12 cellular contexts compared by ENCODE assay signal in genomic region chr9:12923472-12924009, GRCh38.
DNase-seq lines count a peak whose midpoint lies in the region; ATAC-seq and TF ChIP-seq lines count a peak whose summit lies in the region.
"Had no signal": no experiment of that assay in that cellular context is flagged by ENCODE, and none has a peak within 500 bp of the region (broad histone marks: within the 10 kb centered on the region; RNA-seq: fewer than 3 reads in every experiment).

No MANE protein-coding gene starts in this region.

- H2BK5ac ChIP-seq in IMR-90 (ENCODE audit: low read depth, low read length, poor library complexity, severe bottlenecking), result no peak overlapping the region
- no peak overlapping the region for H2BK5ac ChIP-seq in mesenchymal stem cell (ENCODE audit: low read depth, low read length, poor library complexity, severe bottlenecking)

- H3K4me3 Mint-ChIP-seq in activated CD4-positive, alpha-beta memory T cell treated with anti-CD3 and anti-CD28 coated beads, Interleukin-2, amount 10 ng/mL, durations not matched to agents 7 days and 5 days, result no peak overlapping the region
- H3K4me3 Mint-ChIP-seq: activated CD4-positive, alpha-beta T cell treated with anti-CD3 and anti-CD28 coated beads for 36 hours; activated naive CD4-positive, alpha-beta T cell treated with anti-CD3 and anti-CD28 coated beads, Interleukin-2, amount 10 ng/mL, durations not matched to agents 7 days and 5 days; stimulated activated naive CD8-positive, alpha-beta T cell treated with anti-CD3 and anti-CD28 coated beads, Interleukin-15, Interleukin-2, amounts not matched to agents 100 ng/mL and 50 ng/mL, for 24 hours had no signal

- peak; percentile 89 for DNase-seq in IMR-90
- peak; percentile 45 for DNase-seq in epidermal melanocyte (ENCODE audit: insufficient read length, low spot score)
- peak; percentile 88 for DNase-seq in mesenchymal stem cell
- peak; percentile 9 for DNase-seq in transverse colon
- DNase-seq in stimulated activated CD4-positive, alpha-beta T cell treated with anti-CD3 and anti-CD28 coated beads, Interleukin-15, amount 100 ng/mL, for 24 hours, result no peak
- DNase-seq in activated CD4-positive, alpha-beta memory T cell treated with anti-CD3 and anti-CD28 coated beads, Interleukin-2, amount 10 ng/mL, durations not matched to agents 7 days and 5 days, result no peak
- DNase-seq in OCI-LY7 (ENCODE audit: low spot score), result no peak
- DNase-seq: activated CD4-positive, alpha-beta T cell treated with anti-CD3 and anti-CD28 coated beads for 36 hours; activated naive CD4-positive, alpha-beta T cell treated with anti-CD3 and anti-CD28 coated beads, Interleukin-2, amount 10 ng/mL, durations not matched to agents 7 days and 5 days; NCI-H2081 had no signal

- H3K56ac ChIP-seq in IMR-90 (ENCODE audit: extremely low read depth, insufficient read depth, low read length), result no peak overlapping the region

- H2AFZ ChIP-seq in IMR-90 (replicated peaks; ENCODE audit: low read length, poor library complexity) (peak overlapping the region; percentile 28), mesenchymal stem cell (ENCODE audit: low read depth, low read length) (no peak overlapping the region), OCI-LY7 (ENCODE audit: low read length) (no peak overlapping the region)

- H2BK15ac ChIP-seq in IMR-90 (ENCODE audit: low read depth, low read length), result peak overlapping the region; percentile 88; the same call in 2 of the 3 replicates
- no peak overlapping the region for H2BK15ac ChIP-seq in mesenchymal stem cell (ENCODE audit: low read depth, poor library complexity, severe bottlenecking)

- no peak overlapping the region for H3K9ac ChIP-seq in IMR-90 (ENCODE audit: low read depth, low read length)
- H3K9ac ChIP-seq in mesenchymal stem cell (ENCODE audit: low read length), result peak overlapping the region; percentile 54

- no peaks in the 10 kb centered on the region for H3K79me1 ChIP-seq in IMR-90 (ENCODE audit: low read depth in 1 of 2, low read length in 2 of 2)
- no peaks in the 10 kb centered on the region for H3K79me1 ChIP-seq in mesenchymal stem cell (replicated peaks; ENCODE audit: low read length, poor library complexity, severe bottlenecking)

- no peak for TF ChIP-seq RAD21 in IMR-90 (IDR thresholded peaks at IDR 0.05; ENCODE audit: low read length)

- TF ChIP-seq EP300 in transverse colon (IDR thresholded peaks at IDR 0.05; ENCODE audit: low read depth), result peak; percentile 74

- H3K23ac ChIP-seq in IMR-90 (ENCODE audit: low read depth, low read length), result no peak overlapping the region
- H3K23ac ChIP-seq in mesenchymal stem cell (ENCODE audit: low read length in 2 of 2), result no peak overlapping the region

- H4K5ac ChIP-seq in IMR-90 (ENCODE audit: low read depth, low read length), result peak overlapping the region; percentile 39; the same call in 1 of the 2 replicates

- H3K14ac ChIP-seq in IMR-90 (replicated peaks; ENCODE audit: low read depth, low read length) (peak overlapping the region; percentile 70), mesenchymal stem cell (ENCODE audit: low read length in 2 of 2) (peak overlapping the region in 1 of 2 experiments; percentile 99)

- no peaks in the 10 kb centered on the region for H3K4me1 Mint-ChIP-seq in activated CD4-positive, alpha-beta memory T cell treated with anti-CD3 and anti-CD28 coated beads, Interleukin-2, amount 10 ng/mL, durations not matched to agents 7 days and 5 days
- H3K4me1 Mint-ChIP-seq: activated CD4-positive, alpha-beta T cell treated with anti-CD3 and anti-CD28 coated beads for 36 hours; activated naive CD4-positive, alpha-beta T cell treated with anti-CD3 and anti-CD28 coated beads, Interleukin-2, amount 10 ng/mL, durations not matched to agents 7 days and 5 days had no signal

- TF ChIP-seq CTCF in IMR-90 (conservative IDR thresholded peaks at IDR 0.05; ENCODE audit: low read depth, low read length) (no peak), transverse colon (IDR thresholded peaks at IDR 0.05) (no peak), OCI-LY7 (conservative IDR thresholded peaks at IDR 0.05; ENCODE audit: low read length) (no peak)

- H2BK120ac ChIP-seq in IMR-90 (ENCODE audit: low read depth, low read length) (peak overlapping the region; percentile 66), mesenchymal stem cell (ENCODE audit: low read depth, low read length) (peak overlapping the region; percentile 27)

- no peak overlapping the region for H2AK9ac ChIP-seq in IMR-90 (replicated peaks; ENCODE audit: low read depth, low read length, poor library complexity)

- H3K18ac ChIP-seq in IMR-90 (ENCODE audit: low read depth, low read length) (peak overlapping the region; percentile 63), mesenchymal stem cell (ENCODE audit: low read depth in 1 of 2, low read length in 2 of 2) (peak overlapping the region; percentile 52 to 88)

- H3K79me2 ChIP-seq in OCI-LY7 (ENCODE audit: insufficient read depth, low read depth, low read length), result no peaks in the 10 kb centered on the region

- H4K20me1 ChIP-seq in IMR-90 (ENCODE audit: insufficient read depth, low read length) (no peaks in the 10 kb centered on the region), OCI-LY7 (ENCODE audit: insufficient read depth, low read length) (no peaks in the 10 kb centered on the region)

- no peaks in the 10 kb centered on the region for H3K9me3 ChIP-seq in IMR-90 (ENCODE audit: control insufficient read depth, insufficient read depth, low read length)
- H3K9me3 ChIP-seq in mesenchymal stem cell (ENCODE audit: control insufficient read depth, low read length), result no peaks in the 10 kb centered on the region
- no peaks in the 10 kb centered on the region for H3K9me3 ChIP-seq in transverse colon
- H3K9me3 ChIP-seq in OCI-LY7 (ENCODE audit: low read length), result no peaks in the 10 kb centered on the region

- no peaks in the 10 kb centered on the region for H3K27me3 Mint-ChIP-seq in activated CD4-positive, alpha-beta memory T cell treated with anti-CD3 and anti-CD28 coated beads, Interleukin-2, amount 10 ng/mL, durations not matched to agents 7 days and 5 days
- H3K27me3 Mint-ChIP-seq: activated CD4-positive, alpha-beta T cell treated with anti-CD3 and anti-CD28 coated beads for 36 hours; activated naive CD4-positive, alpha-beta T cell treated with anti-CD3 and anti-CD28 coated beads, Interleukin-2, amount 10 ng/mL, durations not matched to agents 7 days and 5 days; stimulated activated naive CD8-positive, alpha-beta T cell treated with anti-CD3 and anti-CD28 coated beads, Interleukin-15, Interleukin-2, amounts not matched to agents 100 ng/mL and 50 ng/mL, for 24 hours had no signal

- H4K91ac ChIP-seq in IMR-90 (ENCODE audit: insufficient read depth, low read depth, low read length), result peak overlapping the region; percentile 70; the same call in 1 of the 2 replicates
- peak overlapping the region; percentile 73 for H4K91ac ChIP-seq in mesenchymal stem cell (ENCODE audit: low read length)

- in situ Hi-C loops in IMR-90 (cut with MboI; ENCODE audit: low sequenced_read_pairs), result no loop called here
- in situ Hi-C loops in transverse colon (cut with MboI; ENCODE audit: low pct_ligation_motif_present in 1 of 4, low pct_unique_long_range_greater_than_20kb in 1 of 4, low sequenced_read_pairs in 3 of 4), result no loop called here

- peaks cover 4% of the 10 kb centered on the region; the same call in 1 of the 2 replicates for H3K9me1 ChIP-seq in IMR-90 (ENCODE audit: insufficient read depth, low read length)

- peaks cover 4% of the 10 kb centered on the region for H3K4me1 ChIP-seq in IMR-90 (ENCODE audit: control insufficient read depth, insufficient read depth, low read length)
- H3K4me1 ChIP-seq in mesenchymal stem cell (ENCODE audit: control insufficient read depth, insufficient read depth, low read depth, low read length), result peaks cover 3% of the 10 kb centered on the region
- H3K4me1 ChIP-seq in transverse colon, result no peaks in the 10 kb centered on the region
- no peaks in the 10 kb centered on the region for H3K4me1 ChIP-seq in OCI-LY7 (ENCODE audit: insufficient read depth, low read length, poor library complexity, severe bottlenecking)

- no peak overlapping the region for H3K4me3 ChIP-seq in IMR-90 (ENCODE audit: insufficient read depth, low read depth, low read length)
- H3K4me3 ChIP-seq in mesenchymal stem cell (ENCODE audit: insufficient read depth in 1 of 2, low read depth in 1 of 2, low read length in 2 of 2), result no peak overlapping the region
- H3K4me3 ChIP-seq in transverse colon, result no peak overlapping the region
- H3K4me3 ChIP-seq in OCI-LY7 (ENCODE audit: low read depth, low read length, poor library complexity, severe bottlenecking), result no peak overlapping the region

- peak overlapping the region; percentile 77 for H3K4ac ChIP-seq in IMR-90 (ENCODE audit: low read depth, low read length)
- peak overlapping the region in 1 of 2 experiments; percentile 92 for H3K4ac ChIP-seq in mesenchymal stem cell (ENCODE audit: low read depth in 1 of 2, low read length in 2 of 2)

- H3K36me3 Mint-ChIP-seq in activated CD4-positive, alpha-beta memory T cell treated with anti-CD3 and anti-CD28 coated beads, Interleukin-2, amount 10 ng/mL, durations not matched to agents 7 days and 5 days (ENCODE audit: low read depth), result no peaks in the 10 kb centered on the region
- H3K36me3 Mint-ChIP-seq: activated naive CD4-positive, alpha-beta T cell treated with anti-CD3 and anti-CD28 coated beads, Interleukin-2, amount 10 ng/mL, durations not matched to agents 7 days and 5 days had no signal

- TF ChIP-seq POLR2A in IMR-90 (IDR thresholded peaks at IDR 0.05; ENCODE audit: low read depth, low read length) (no peak), transverse colon (IDR thresholded peaks at IDR 0.05) (no peak)

- intact Hi-C loops in IMR-90 (cut with micrococcal nuclease), result no loop called here
- intact Hi-C loops in transverse colon (cut with DNase I; ENCODE audit: low total_unique reads), result no loop called here
- intact Hi-C loops in OCI-LY7 (cut with micrococcal nuclease; ENCODE audit: unreplicated experiment), result no loop called here

- ATAC-seq in IMR-90 (ENCODE audit: low read depth), result peak; percentile 77
- ATAC-seq in GM19397 (IDR thresholded peaks at IDR 0.05; ENCODE audit: unreplicated experiment), result no peak
- ATAC-seq: activated CD4-positive, alpha-beta T cell treated with anti-CD3 and anti-CD28 coated beads for 36 hours had no signal

- H2BK12ac ChIP-seq in mesenchymal stem cell (ENCODE audit: low read length in 2 of 2), result peak overlapping the region in 1 of 2 experiments; percentile 77

- peaks cover 7% of the 10 kb centered on the region for H3K9me3 Mint-ChIP-seq in activated CD4-positive, alpha-beta memory T cell treated with anti-CD3 and anti-CD28 coated beads, Interleukin-2, amount 10 ng/mL, durations not matched to agents 7 days and 5 days

- H3K27ac Mint-ChIP-seq in activated CD4-positive, alpha-beta memory T cell treated with anti-CD3 and anti-CD28 coated beads, Interleukin-2, amount 10 ng/mL, durations not matched to agents 7 days and 5 days, result no peak overlapping the region
- H3K27ac Mint-ChIP-seq: activated CD4-positive, alpha-beta T cell treated with anti-CD3 and anti-CD28 coated beads for 36 hours; activated naive CD4-positive, alpha-beta T cell treated with anti-CD3 and anti-CD28 coated beads, Interleukin-2, amount 10 ng/mL, durations not matched to agents 7 days and 5 days; stimulated activated naive CD8-positive, alpha-beta T cell treated with anti-CD3 and anti-CD28 coated beads, Interleukin-15, Interleukin-2, amounts not matched to agents 100 ng/mL and 50 ng/mL, for 24 hours had no signal

- CTCF ChIA-PET in IMR-90 (lab: Yijun Ruan, JAX) (interaction anchor here (1.7 kb wide), 1 partner anchor 10 kb away, joined by 3 read pairs; no protein-coding TSS in a partner anchor), OCI-LY7 (lab: Charles Lee; ENCODE audit: unreplicated experiment) (no interaction called here)
- CTCF ChIA-PET in activated CD4-positive, alpha-beta memory T cell treated with anti-CD3 and anti-CD28 coated beads, Interleukin-2, amount 10 ng/mL, durations not matched to agents 7 days and 5 days (lab: Charles Lee), result no interaction called here

- POLR2A ChIA-PET in IMR-90 (lab: Charles Lee; ENCODE audit: unreplicated experiment), result no interaction called here
- POLR2A ChIA-PET in activated CD4-positive, alpha-beta memory T cell treated with anti-CD3 and anti-CD28 coated beads, Interleukin-2, amount 10 ng/mL, durations not matched to agents 7 days and 5 days (lab: Charles Lee), result no interaction called here
- POLR2A ChIA-PET in OCI-LY7 (lab: Charles Lee), result no interaction called here

- dilution Hi-C loops in IMR-90 (cut with HindIII; ENCODE audit: low sequenced_read_pairs, unreplicated experiment), result no loop called here

- BruUV-seq in IMR-90 (replicated peaks; lab: Mats Ljungman, UMichigan) (no TSS peak), OCI-LY7 (replicated peaks; lab: Mats Ljungman, UMichigan) (no TSS peak)

- WGBS in IMR-90 (ENCODE audit: extremely low coverage in 2 of 2, insufficient read length in 1 of 2), 2 experiments, result no CpG with 5 or more reads among the region's 1 CpG
- WGBS in mesenchymal stem cell, result 32% methylated on average over 1 of the region's 1 CpG
- WGBS in transverse colon (ENCODE audit: low coverage in 1 of 2), 2 donors, result 62 to 75% methylated on average over 1 of the region's 1 CpG

- H3K4me2 ChIP-seq in IMR-90 (ENCODE audit: low read depth, low read length), result peak overlapping the region; percentile 48; the same call in 1 of the 2 replicates
- no peak overlapping the region for H3K4me2 ChIP-seq in mesenchymal stem cell (ENCODE audit: low read length, poor library complexity, severe bottlenecking)
- H3K4me2 ChIP-seq in OCI-LY7 (ENCODE audit: low read length), result no peak overlapping the region

- H3K27me3 ChIP-seq in IMR-90 (ENCODE audit: control insufficient read depth, insufficient read depth, low read length) (no peaks in the 10 kb centered on the region), mesenchymal stem cell (ENCODE audit: control insufficient read depth in 1 of 2, insufficient read depth in 1 of 2, low read length in 2 of 2) (no peaks in the 10 kb centered on the region), transverse colon (no peaks in the 10 kb centered on the region)

- H2AK5ac ChIP-seq in IMR-90 (ENCODE audit: low read depth, low read length), result peak overlapping the region; percentile 7; the same call in 1 of the 2 replicates
- no peak overlapping the region for H2AK5ac ChIP-seq in mesenchymal stem cell (ENCODE audit: low read length, severe bottlenecking)

- H3K9me2 ChIP-seq in OCI-LY7 (ENCODE audit: insufficient read depth, low read length), result no peaks in the 10 kb centered on the region

- H4K8ac ChIP-seq in IMR-90 (ENCODE audit: low read depth in 2 of 2, low read length in 2 of 2) (peak overlapping the region in 1 of 2 experiments; percentile 66; a peak in 1 of 4 replicates), mesenchymal stem cell (ENCODE audit: low read length) (peak overlapping the region; percentile 45)

- peak overlapping the region; percentile 65; the same call in 1 of the 2 replicates for H3K27ac ChIP-seq in IMR-90 (ENCODE audit: insufficient read depth, low read length)
- no peak overlapping the region for H3K27ac ChIP-seq in mesenchymal stem cell (ENCODE audit: low read length, poor library complexity, severe bottlenecking)
- H3K27ac ChIP-seq in transverse colon, result peak overlapping the region in 2 of 4 donors; percentile 11 to 33
- H3K27ac ChIP-seq in OCI-LY7 (ENCODE audit: low read depth, low read length, poor library complexity, severe bottlenecking), result no peak overlapping the region

- peak overlapping the region; percentile 70; the same call in 1 of the 2 replicates for H2BK20ac ChIP-seq in IMR-90 (ENCODE audit: low read depth, low read length)

- H3K36me3 ChIP-seq in IMR-90 (ENCODE audit: control insufficient read depth, insufficient read depth, low read length), result no peaks in the 10 kb centered on the region
- no peaks in the 10 kb centered on the region for H3K36me3 ChIP-seq in mesenchymal stem cell (ENCODE audit: control insufficient read depth in 1 of 2, insufficient read depth in 2 of 2, low read depth in 1 of 2, low read length in 2 of 2)
- no peaks in the 10 kb centered on the region for H3K36me3 ChIP-seq in transverse colon
- no peaks in the 10 kb centered on the region for H3K36me3 ChIP-seq in OCI-LY7 (ENCODE audit: insufficient read depth, low read length)

Comparison
In these comparisons a context has a peak if more than half of its experiments do, and no peak if none do; other contexts are left out.
1. DNase-seq: peak in IMR-90 (single experiment), epidermal melanocyte (single experiment), mesenchymal stem cell (single experiment) and transverse colon (single experiment); none in stimulated activated CD4-positive, alpha-beta T cell treated with anti-CD3 and anti-CD28 coated beads, Interleukin-15, amount 100 ng/mL, for 24 hours (single experiment), activated CD4-positive, alpha-beta memory T cell treated with anti-CD3 and anti-CD28 coated beads, Interleukin-2, amount 10 ng/mL, durations not matched to agents 7 days and 5 days (single experiment) and OCI-LY7 (single experiment).